In genomic region chr15:77596821-77597803, GRCh38 we compare ENCODE assay signal across 20 cellular contexts. TPM values are rescaled to one million over a fixed set of nuclear protein-coding genes. Genes with fewer than 3 reads are reported as not detected.
DNase-seq lines count a peak whose midpoint lies in the region; ATAC-seq and TF ChIP-seq lines count a peak whose summit lies in the region.
"Had no signal": no experiment of that assay in that cellular context is flagged by ENCODE, and none has a peak within 500 bp of the region (broad histone marks: within the 10 kb centered on the region; RNA-seq: fewer than 3 reads in every experiment).

No MANE protein-coding gene starts in this region.

- no peaks in the 10 kb centered on the region for H3K9me3 Mint-ChIP-seq in nephron
- H3K9me3 Mint-ChIP-seq in stimulated activated naive B cell treated with anti-CD40 and anti-IgM and Interleukin-4, amounts not matched to agents 10 μg/mL and 1 μg/mL and 100 μg/mL, for 72 hours, result no peaks in the 10 kb centered on the region
- H3K9me3 Mint-ChIP-seq in natural killer cell treated with Interleukin-12 subunit alpha and Interleukin-12 subunit beta and Interleukin-15 and Interleukin-18, amount 100 ng/mL, for 72 hours, result no peaks in the 10 kb centered on the region
- H3K9me3 Mint-ChIP-seq: CD8-positive, alpha-beta T cell had no signal

- H3K36me3 ChIP-seq in left ventricle myocardium inferior, result no peaks in the 10 kb centered on the region
- H3K36me3 ChIP-seq: BE2C, SJCRH30 had no signal

- peak overlapping the region; percentile 36 to 88 (median 82) for H3K27ac Mint-ChIP-seq in nephron
- peak overlapping the region; percentile 14 for H3K27ac Mint-ChIP-seq in stimulated activated naive B cell treated with anti-CD40 and anti-IgM and Interleukin-4, amounts not matched to agents 10 μg/mL and 1 μg/mL and 100 μg/mL, for 72 hours
- no peak overlapping the region for H3K27ac Mint-ChIP-seq in natural killer cell treated with Interleukin-12 subunit alpha and Interleukin-12 subunit beta and Interleukin-15 and Interleukin-18, amount 100 ng/mL, for 72 hours
- H3K27ac Mint-ChIP-seq: CD8-positive, alpha-beta T cell had no signal

- H3K9me3 ChIP-seq in left ventricle myocardium inferior (replicated peaks), result no peaks in the 10 kb centered on the region
- H3K9me3 ChIP-seq: BE2C, SJCRH30 had no signal

- H3K36me3 Mint-ChIP-seq in nephron (ENCODE audit: low read depth), result no peaks in the 10 kb centered on the region
- H3K36me3 Mint-ChIP-seq in stimulated activated naive B cell treated with anti-CD40 and anti-IgM and Interleukin-4, amounts not matched to agents 10 μg/mL and 1 μg/mL and 100 μg/mL, for 72 hours, result no peaks in the 10 kb centered on the region
- no peaks in the 10 kb centered on the region for H3K36me3 Mint-ChIP-seq in natural killer cell treated with Interleukin-12 subunit alpha and Interleukin-12 subunit beta and Interleukin-15 and Interleukin-18, amount 100 ng/mL, for 72 hours
- H3K36me3 Mint-ChIP-seq: CD8-positive, alpha-beta T cell had no signal

- no peak overlapping the region for H3K4me3 ChIP-seq in left ventricle myocardium inferior
- H3K4me3 ChIP-seq: SJCRH30 had no signal

- H3K27ac ChIP-seq in left ventricle myocardium inferior (replicated peaks), result no peak overlapping the region
- H3K27ac ChIP-seq: 22Rv1, HL-60, RWPE1, SJCRH30 had no signal

- no peaks in the 10 kb centered on the region for H3K27me3 Mint-ChIP-seq in nephron (ENCODE audit: low read depth)
- H3K27me3 Mint-ChIP-seq in stimulated activated naive B cell treated with anti-CD40 and anti-IgM and Interleukin-4, amounts not matched to agents 10 μg/mL and 1 μg/mL and 100 μg/mL, for 72 hours, result no peaks in the 10 kb centered on the region
- H3K27me3 Mint-ChIP-seq in natural killer cell treated with Interleukin-12 subunit alpha and Interleukin-12 subunit beta and Interleukin-15 and Interleukin-18, amount 100 ng/mL, for 72 hours, result peaks cover 0 to 6% of the 10 kb centered on the region in 2 donors

- TF ChIP-seq CTCF in left ventricle myocardium inferior (IDR thresholded peaks at IDR 0.05; ENCODE audit: borderline replicate concordance) (no peak), nephron (IDR thresholded peaks at IDR 0.05; ENCODE audit: unreplicated experiment in 3 of 3) (no peak)

- H3K4me1 Mint-ChIP-seq in nephron, result no peaks in the 10 kb centered on the region
- no peaks in the 10 kb centered on the region for H3K4me1 Mint-ChIP-seq in stimulated activated naive B cell treated with anti-CD40 and anti-IgM and Interleukin-4, amounts not matched to agents 10 μg/mL and 1 μg/mL and 100 μg/mL, for 72 hours
- no peaks in the 10 kb centered on the region for H3K4me1 Mint-ChIP-seq in natural killer cell treated with Interleukin-12 subunit alpha and Interleukin-12 subunit beta and Interleukin-15 and Interleukin-18, amount 100 ng/mL, for 72 hours (ENCODE audit: low read depth in 2 of 2)

- ATAC-seq in Right ventricle myocardium inferior (no peak), GM21529 (IDR thresholded peaks at IDR 0.05; ENCODE audit: unreplicated experiment) (no peak)
- no peak for ATAC-seq in stimulated activated naive B cell treated with anti-CD40 and anti-IgM and Interleukin-4, amounts not matched to agents 10 μg/mL and 1 μg/mL and 100 μg/mL, for 72 hours (replicated peaks)
- ATAC-seq in natural killer cell treated with Interleukin-12 subunit alpha and Interleukin-12 subunit beta and Interleukin-15 and Interleukin-18, amount 100 ng/mL, for 72 hours, result no peak
- ATAC-seq: CD8-positive, alpha-beta T cell had no signal

- intact Hi-C loops in Right ventricle myocardium inferior (cut with DNase I), result no loop called here
- intact Hi-C loops in left ventricle myocardium inferior (cut with micrococcal nuclease), result no loop called here

- H3K27me3 ChIP-seq in left ventricle myocardium inferior (ENCODE audit: low read depth), result no peaks in the 10 kb centered on the region
- H3K27me3 ChIP-seq: BE2C, SJCRH30 had no signal

- peaks cover 9% of the 10 kb centered on the region for H3K4me1 ChIP-seq in left ventricle myocardium inferior
- H3K4me1 ChIP-seq: SJCRH30 had no signal

- DNase-seq in Right ventricle myocardium inferior (ENCODE audit: missing footprints) (peak; percentile 15), left ventricle myocardium inferior (no peak), cerebellar cortex (ENCODE audit: low spot score) (peak; percentile 63), SW480 (ENCODE audit: low spot score) (no peak)
- DNase-seq in stimulated activated naive B cell treated with anti-CD40 and anti-IgM and Interleukin-4, amounts not matched to agents 10 μg/mL and 1 μg/mL and 100 μg/mL, for 72 hours, result no peak
- no peak for DNase-seq in natural killer cell treated with Interleukin-12 subunit alpha and Interleukin-12 subunit beta and Interleukin-15 and Interleukin-18, amount 100 ng/mL, for 72 hours (ENCODE audit: low spot score)
- DNase-seq: BE2C; CD8-positive, alpha-beta T cell; DMS79; GOT3; NCI-H1417 treated with DMSO at 0.1 percent for 48 hours; NCI-H2029; NCI-H2171 treated with DMSO at 0.1 percent for 48 hours; NCI-H748 treated with DMSO at 0.1 percent for 48 hours; SJCRH30 had no signal

- no peak overlapping the region for H3K4me3 Mint-ChIP-seq in nephron
- H3K4me3 Mint-ChIP-seq in stimulated activated naive B cell treated with anti-CD40 and anti-IgM and Interleukin-4, amounts not matched to agents 10 μg/mL and 1 μg/mL and 100 μg/mL, for 72 hours, result no peak overlapping the region
- H3K4me3 Mint-ChIP-seq in natural killer cell treated with Interleukin-12 subunit alpha and Interleukin-12 subunit beta and Interleukin-15 and Interleukin-18, amount 100 ng/mL, for 72 hours, result no peak overlapping the region
- H3K4me3 Mint-ChIP-seq: CD8-positive, alpha-beta T cell had no signal

RNA-seq across cellular contexts. Expression of gene LINGO1, which starts 35.6 kb away (rescaled TPM):
- total RNA-seq in Right ventricle myocardium inferior (0.78 TPM), left ventricle myocardium inferior (0.96 TPM)
- total RNA-seq in natural killer cell treated with Interleukin-12 subunit alpha and Interleukin-12 subunit beta and Interleukin-15 and Interleukin-18, amount 100 ng/mL, for 72 hours, result not detected
- total RNA-seq: CD8-positive, alpha-beta T cell had no signal

Comparison
In these comparisons a context has a peak if more than half of its experiments do, and no peak if none do; other contexts are left out.
1. DNase-seq: peak in Right ventricle myocardium inferior (single experiment) and cerebellar cortex (single experiment); none in left ventricle myocardium inferior (single experiment), stimulated activated naive B cell treated with anti-CD40 and anti-IgM and Interleukin-4, amounts not matched to agents 10 μg/mL and 1 μg/mL and 100 μg/mL, for 72 hours (single experiment), SW480 (single experiment) and natural killer cell treated with Interleukin-12 subunit alpha and Interleukin-12 subunit beta and Interleukin-15 and Interleukin-18, amount 100 ng/mL, for 72 hours (single experiment).
2. H3K27ac Mint-ChIP-seq: peak in nephron (3 of 3) and stimulated activated naive B cell treated with anti-CD40 and anti-IgM and Interleukin-4, amounts not matched to agents 10 μg/mL and 1 μg/mL and 100 μg/mL, for 72 hours (single experiment); none in natural killer cell treated with Interleukin-12 subunit alpha and Interleukin-12 subunit beta and Interleukin-15 and Interleukin-18, amount 100 ng/mL, for 72 hours (0 of 2).